26 cellular contexts compared by ENCODE assay signal in the genomic region with DNA sequence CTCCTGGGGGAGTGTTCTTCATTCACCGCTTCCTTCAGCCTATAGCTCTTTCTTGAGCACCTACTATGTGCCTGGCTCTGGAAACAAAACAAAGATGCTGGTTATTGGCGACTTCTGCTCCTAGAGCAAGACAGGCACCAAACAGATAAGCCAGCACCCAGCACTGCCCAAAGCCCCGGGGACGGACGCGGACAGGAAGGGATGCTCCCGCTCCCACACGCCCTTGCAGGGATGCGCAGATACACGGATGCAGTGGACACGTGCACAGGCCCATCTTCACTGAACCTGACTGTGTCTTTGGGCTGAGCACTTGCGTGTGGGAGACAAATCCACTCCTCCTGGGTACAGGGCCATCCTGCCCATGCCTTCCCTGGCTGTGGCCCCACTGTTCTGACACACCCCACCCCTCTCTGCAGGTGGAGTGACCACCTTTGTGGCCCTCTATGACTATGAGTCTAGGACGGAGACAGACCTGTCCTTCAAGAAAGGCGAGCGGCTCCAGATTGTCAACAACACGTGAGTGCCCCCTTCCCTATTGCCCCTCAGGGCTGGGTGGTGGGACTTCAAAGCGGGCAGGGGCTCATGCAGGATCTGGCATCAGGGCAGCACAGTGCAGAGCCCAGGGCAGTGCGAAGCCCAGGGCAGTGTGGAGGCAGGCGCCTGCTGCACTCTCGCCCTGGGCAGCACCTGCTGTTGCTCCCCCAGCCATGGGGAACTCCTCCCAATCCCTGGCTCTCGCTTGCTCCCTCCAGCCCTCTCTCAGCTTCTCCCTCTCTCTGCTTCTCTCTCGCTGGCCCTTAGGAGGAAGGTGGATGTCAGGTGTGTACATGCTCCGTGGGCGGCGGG. TPM values are rescaled to one million over a fixed set of nuclear protein-coding genes. Genes with fewer than 3 reads are reported as not detected.
DNase-seq lines count a peak whose midpoint lies in the region; ATAC-seq, FAIRE-seq and TF ChIP-seq lines count a peak whose summit lies in the region.
"Had no signal": no experiment of that assay in that cellular context is flagged by ENCODE, and none has a peak within 500 bp of the region (broad histone marks: within the 10 kb centered on the region; RNA-seq: fewer than 3 reads in every experiment).

No MANE protein-coding gene starts in this region.

- CTCF ChIA-PET in K562 (lab: Yijun Ruan, JAX; ENCODE audit: low intra/inter-chr PET ratio) = interaction anchor here (3.0 kb wide), 1 partner anchor 104 kb away, joined by 19 read pairs; no protein-coding TSS in a partner anchor

- no peak for TF ChIP-seq RAD21 in K562 (CRISPR knock-in tag; conservative IDR thresholded peaks at IDR 0.05 in 1 of 2, IDR thresholded peaks at IDR 0.05 in 1 of 2)

- H3K4me1 ChIP-seq in K562 (replicated peaks in 1 of 2; ENCODE audit: control insufficient read depth in 2 of 2, insufficient read depth in 2 of 2, low read length in 2 of 2) (peaks cover 13 to 62% of the 10 kb centered on the region in 2 experiments; a peak in 4 of 5 replicates), lower lobe of right lung (peaks cover 13% of the 10 kb centered on the region), upper lobe of right lung (peaks cover 3% of the 10 kb centered on the region)

- TF ChIP-seq CTCF in K562 (IDR thresholded peaks at IDR 0.05 in 2 of 3, conservative IDR thresholded peaks at IDR 0.05 in 1 of 3; ENCODE audit: insufficient read depth in 2 of 3, low read depth in 1 of 3, low read length in 3 of 3) (no peak), lower lobe of right lung (IDR thresholded peaks at IDR 0.05) (no peak), upper lobe of right lung (IDR thresholded peaks at IDR 0.05) (no peak)

- H3K4me3 Mint-ChIP-seq in activated naive CD8-positive, alpha-beta T cell = peak overlapping the region; percentile 13
- no peak overlapping the region for H3K4me3 Mint-ChIP-seq in activated naive CD8-positive, alpha-beta T cell treated with anti-CD3 and anti-CD28 coated beads for 36 hours
- H3K4me3 Mint-ChIP-seq in activated T-cell treated with anti-CD3 and anti-CD28 coated beads, Interleukin-2, amount 50 U/mL, for 4 hours = no peak overlapping the region

- H3K79me2 ChIP-seq in K562 (ENCODE audit: control insufficient read depth, insufficient read depth, low read length) = peaks cover 3% of the 10 kb centered on the region; the same call in 1 of the 3 replicates

- no peaks in the 10 kb centered on the region for H3K36me3 Mint-ChIP-seq in activated naive CD8-positive, alpha-beta T cell
- no peaks in the 10 kb centered on the region for H3K36me3 Mint-ChIP-seq in activated naive CD8-positive, alpha-beta T cell treated with anti-CD3 and anti-CD28 coated beads for 36 hours
- H3K36me3 Mint-ChIP-seq in activated T-cell treated with anti-CD3 and anti-CD28 coated beads, Interleukin-2, amount 50 U/mL, for 4 hours (ENCODE audit: insufficient read depth) = no peaks in the 10 kb centered on the region
- H3K36me3 Mint-ChIP-seq: CD8-positive, alpha-beta T cell had no signal

- no peak overlapping the region for H3K4me2 ChIP-seq in K562 (ENCODE audit: insufficient read depth, low read length)
- H3K4me2 ChIP-seq: hepatocyte had no signal

- ATAC-seq in K562 = no peak
- ATAC-seq in lower lobe of right lung = no peak
- no peak for ATAC-seq in upper lobe of right lung
- no peak for ATAC-seq in activated T-cell treated with anti-CD3 and anti-CD28 coated beads, Interleukin-2, amount 50 U/mL, for 4 hours
- ATAC-seq: CD8-positive, alpha-beta T cell had no signal

- H3K4me1 Mint-ChIP-seq in activated naive CD8-positive, alpha-beta T cell (ENCODE audit: low read depth) = peaks cover 8% of the 10 kb centered on the region
- peaks cover 10% of the 10 kb centered on the region for H3K4me1 Mint-ChIP-seq in activated naive CD8-positive, alpha-beta T cell treated with anti-CD3 and anti-CD28 coated beads for 36 hours
- peaks cover 10% of the 10 kb centered on the region for H3K4me1 Mint-ChIP-seq in activated T-cell treated with anti-CD3 and anti-CD28 coated beads, Interleukin-2, amount 50 U/mL, for 4 hours (ENCODE audit: low read depth)

- no peak for TF ChIP-seq POLR2A in K562 (conservative IDR thresholded peaks at IDR 0.05)

- H3K27me3 Mint-ChIP-seq in activated naive CD8-positive, alpha-beta T cell = peaks cover 2% of the 10 kb centered on the region
- peaks cover 6% of the 10 kb centered on the region for H3K27me3 Mint-ChIP-seq in activated naive CD8-positive, alpha-beta T cell treated with anti-CD3 and anti-CD28 coated beads for 36 hours
- H3K27me3 Mint-ChIP-seq in activated T-cell treated with anti-CD3 and anti-CD28 coated beads, Interleukin-2, amount 50 U/mL, for 4 hours (ENCODE audit: low read depth) = no peaks in the 10 kb centered on the region
- H3K27me3 Mint-ChIP-seq: memory B cell had no signal

- H3K27ac Mint-ChIP-seq in activated naive CD8-positive, alpha-beta T cell = no peak overlapping the region
- no peak overlapping the region for H3K27ac Mint-ChIP-seq in activated naive CD8-positive, alpha-beta T cell treated with anti-CD3 and anti-CD28 coated beads for 36 hours
- H3K27ac Mint-ChIP-seq: activated naive CD4-positive, alpha-beta T cell treated with anti-CD3 and anti-CD28 coated beads for 36 hours; CD8-positive, alpha-beta T cell had no signal

- H3K27me3 ChIP-seq in K562 (ENCODE audit: control insufficient read depth in 2 of 2, insufficient read depth in 2 of 2, low read length in 2 of 2) (no peaks in the 10 kb centered on the region), lower lobe of right lung (ENCODE audit: low read depth) (no peaks in the 10 kb centered on the region), upper lobe of right lung (no peaks in the 10 kb centered on the region)
- H3K27me3 ChIP-seq: hepatocyte, uterus had no signal

- FAIRE-seq in K562 (lab: Jason Lieb, UNC) = no peak
- FAIRE-seq: astrocyte, endothelial cell of umbilical vein, islet of Langerhans, RCC 7860 had no signal

- in situ Hi-C loops in K562 (cut with MboI) = no loop called here

- DNase-seq in activated naive CD8-positive, alpha-beta T cell treated with anti-CD3 and anti-CD28 coated beads for 36 hours = no peak
- DNase-seq in K562 (ENCODE audit: extremely low read depth in 1 of 4, low spot score in 3 of 4) (no peak), lower lobe of right lung (peak; percentile 42), upper lobe of right lung (peak; percentile 51), HT-29 (ENCODE audit: low spot score) (no peak), pons (ENCODE audit: low spot score) (no peak)
- no peak for DNase-seq in activated T-cell treated with anti-CD3 and anti-CD28 coated beads, Interleukin-2, amount 50 U/mL, for 4 hours
- DNase-seq: ACHN; activated CD4-positive, alpha-beta T cell treated with anti-CD3 and anti-CD28 coated beads for 4 hours; activated CD8-positive, alpha-beta memory T cell treated with anti-CD3 and anti-CD28 coated beads, Interleukin-2, amount 50 U/mL, for 48 hours; activated naive CD4-positive, alpha-beta T cell treated with anti-CD3 and anti-CD28 coated beads for 36 hours; CD8-positive, alpha-beta T cell; NCI-H1048; NCI-H2029; NCI-H446 treated with DMSO at 0.1 percent for 48 hours; nephron progenitor cell; NK-92 treated with Interleukin-12 subunit alpha and Interleukin-12 subunit beta, amount 100 ng/mL, for 24 hours; stimulated activated CD4-positive, alpha-beta T cell treated with anti-CD3 and anti-CD28 coated beads, Interleukin-4, amount 100 ng/mL, for 4 hours had no signal

- intact Hi-C loops in K562 (cut with micrococcal nuclease) (loop anchor here (5.0 kb wide), 1 partner anchor 189 kb away; no protein-coding TSS in a partner anchor), lower lobe of right lung (cut with DNase I) (loop anchor here (10.0 kb wide), 1 partner anchor 121 kb away; the partner anchor contains the start of gene GHRH), upper lobe of right lung (cut with DNase I) (loop anchor here (10.0 kb wide), 1 partner anchor 111 kb away; no protein-coding TSS in a partner anchor)

- H3K4me3 ChIP-seq in K562 (no peak overlapping the region), lower lobe of right lung (no peak overlapping the region), upper lobe of right lung (no peak overlapping the region)
- H3K4me3 ChIP-seq: hepatocyte, uterus had no signal

- H3K9me1 ChIP-seq in K562 (ENCODE audit: control insufficient read depth, insufficient read depth, low read length) = no peaks in the 10 kb centered on the region

- 81% methylated on average over 19 of the region's 25 CpGs for WGBS in K562 (ENCODE audit: insufficient coverage, low coverage, missing lambda C conversion rate)

- H3K9ac ChIP-seq in K562 (ENCODE audit: insufficient read depth in 1 of 2, low read depth in 2 of 2, low read length in 2 of 2) = peak overlapping the region in 1 of 2 experiments; percentile 74; a peak in 1 of 4 replicates

- no peaks in the 10 kb centered on the region for H3K36me3 ChIP-seq in K562 (ENCODE audit: control insufficient read depth, insufficient read depth, low read length)
- H3K36me3 ChIP-seq in lower lobe of right lung = peaks cover 47% of the 10 kb centered on the region
- H3K36me3 ChIP-seq in upper lobe of right lung = peaks cover 21% of the 10 kb centered on the region
- H3K36me3 ChIP-seq: uterus had no signal

- BruUV-seq in K562 (replicated peaks; lab: Mats Ljungman, UMichigan) = no TSS peak

- H3K27ac ChIP-seq in K562 (ENCODE audit: extremely low read depth, low read depth, low read length) (no peak overlapping the region), lower lobe of right lung (no peak overlapping the region), upper lobe of right lung (no peak overlapping the region)
- H3K27ac ChIP-seq: hepatocyte had no signal

- H3K9me3 ChIP-seq in K562 (replicated peaks; ENCODE audit: control insufficient read depth, insufficient read depth, low read depth, low read length) = no peaks in the 10 kb centered on the region
- no peaks in the 10 kb centered on the region for H3K9me3 ChIP-seq in lower lobe of right lung
- H3K9me3 ChIP-seq in upper lobe of right lung = no peaks in the 10 kb centered on the region
- H3K9me3 ChIP-seq: uterus had no signal

- no peak overlapping the region for H2AFZ ChIP-seq in K562 (ENCODE audit: low read depth, low read length)
- H2AFZ ChIP-seq: hepatocyte had no signal

- H4K20me1 ChIP-seq in K562 (replicated peaks; ENCODE audit: control insufficient read depth, insufficient read depth, low read length) = no peaks in the 10 kb centered on the region

- POLR2A ChIA-PET in K562 (lab: Yijun Ruan, JAX) = interaction anchor here (0.6 to 1.2 kb wide), 3 partner anchors 59 to 103 kb away, joined by 3 to 4 read pairs (median 4); no protein-coding TSS in a partner anchor

- no peak for TF ChIP-seq EP300 in K562 (IDR thresholded peaks at IDR 0.05; ENCODE audit: low read length)

- no peaks in the 10 kb centered on the region for H3K9me3 Mint-ChIP-seq in activated naive CD8-positive, alpha-beta T cell (ENCODE audit: low read depth)
- H3K9me3 Mint-ChIP-seq in activated naive CD8-positive, alpha-beta T cell treated with anti-CD3 and anti-CD28 coated beads for 36 hours = no peaks in the 10 kb centered on the region
- H3K9me3 Mint-ChIP-seq in activated T-cell treated with anti-CD3 and anti-CD28 coated beads, Interleukin-2, amount 50 U/mL, for 4 hours = no peaks in the 10 kb centered on the region
- H3K9me3 Mint-ChIP-seq: activated naive CD4-positive, alpha-beta T cell treated with anti-CD3 and anti-CD28 coated beads for 36 hours; CD8-positive, alpha-beta T cell; memory B cell; nephron progenitor cell had no signal

RNA-seq across cellular contexts. Expression of gene SRC, which starts 39.9 kb away (rescaled TPM):
- total RNA-seq in activated naive CD8-positive, alpha-beta T cell treated with anti-CD3 and anti-CD28 coated beads for 36 hours = 1 to 10 TPM; 1.1 to 1.9 TPM
- total RNA-seq in K562 (2011; cell fraction: chromatin; rRNA removed; ENCODE audit: low replicate concordance) = 23.1 and 61.0 TPM in 2 replicates
- 26.7 and 29.4 TPM in 2 replicates for total RNA-seq in K562 (2011; cell fraction: nucleolus; rRNA removed)
- total RNA-seq in K562 (2011; cell fraction: nucleoplasm; rRNA removed) = 20.5 and 28.9 TPM in 2 replicates
- total RNA-seq in K562 (2014; rRNA removed) (2.0 and 4.7 TPM in 2 replicates), K562 (2014; rRNA removed; fragmentation: Illumina TruSeq; extraction: Trizol) (1.4 and 1.9 TPM in 2 replicates), K562 (2015; rRNA removed; fragmentation: Illumina TruSeq; extraction: Trizol) (2.9 and 3.1 TPM in 2 replicates), K562 (2021) (7.0 and 7.7 TPM in 2 replicates), lower lobe of right lung (72.7 TPM), upper lobe of right lung (64.0 TPM)
- polyA plus RNA-seq in K562 (2011; rRNA removed) (8.0 and 8.5 TPM in 2 replicates), K562 (2014; fragmentation: Illumina TruSeq; extraction: Trizol) (5.4 and 8.3 TPM in 2 replicates), K562 (2014; fragmentation: Nextera tagmentation; extraction: Ambion mirVana) (under 1 TPM; 0.06 to 0.14 TPM), K562 (2014; rRNA removed) (4.8 and 5.2 TPM in 2 replicates)
- polyA plus RNA-seq in K562 (2011; cell fraction: cytosol; rRNA removed) = 6.8 and 11.9 TPM in 2 replicates
- 45.7 and 78.2 TPM in 2 replicates for polyA plus RNA-seq in K562 (2011; cell fraction: nucleus; rRNA removed)
- 4.7 and 5.8 TPM in 2 replicates for polyA plus RNA-seq in K562 (2012)
- 5.2 and 16.3 TPM in 2 replicates for polyA minus RNA-seq in K562 (2011; rRNA and poly(A)+ RNA removed)
- 4.0 and 10.0 TPM in 2 replicates for polyA minus RNA-seq in K562 (2011; cell fraction: cytosol; rRNA and poly(A)+ RNA removed)
- 12.3 and 15.8 TPM in 2 replicates for polyA minus RNA-seq in K562 (2011; cell fraction: nucleus; rRNA and poly(A)+ RNA removed)
- total RNA-seq in activated T-cell treated with anti-CD3 and anti-CD28 coated beads, Interleukin-2, amount 50 U/mL, for 4 hours = 1 to 10 TPM; 2.8 to 4.7 (median 3.8) TPM
- total RNA-seq in HT-29 (2014; rRNA removed; shearing (Covaris generic)) = 113 and 161 TPM in 2 replicates

Comparison
In these comparisons a context has a peak if more than half of its experiments do, and no peak if none do; other contexts are left out.
1. DNase-seq: peak in lower lobe of right lung (single experiment) and upper lobe of right lung (single experiment); none in activated naive CD8-positive, alpha-beta T cell treated with anti-CD3 and anti-CD28 coated beads for 36 hours (single experiment), K562 (0 of 4), activated T-cell treated with anti-CD3 and anti-CD28 coated beads, Interleukin-2, amount 50 U/mL, for 4 hours (single experiment), HT-29 (single experiment) and pons (single experiment).